Comparison of ENCODE assay signal across 8 cellular contexts in the genomic region with DNA sequence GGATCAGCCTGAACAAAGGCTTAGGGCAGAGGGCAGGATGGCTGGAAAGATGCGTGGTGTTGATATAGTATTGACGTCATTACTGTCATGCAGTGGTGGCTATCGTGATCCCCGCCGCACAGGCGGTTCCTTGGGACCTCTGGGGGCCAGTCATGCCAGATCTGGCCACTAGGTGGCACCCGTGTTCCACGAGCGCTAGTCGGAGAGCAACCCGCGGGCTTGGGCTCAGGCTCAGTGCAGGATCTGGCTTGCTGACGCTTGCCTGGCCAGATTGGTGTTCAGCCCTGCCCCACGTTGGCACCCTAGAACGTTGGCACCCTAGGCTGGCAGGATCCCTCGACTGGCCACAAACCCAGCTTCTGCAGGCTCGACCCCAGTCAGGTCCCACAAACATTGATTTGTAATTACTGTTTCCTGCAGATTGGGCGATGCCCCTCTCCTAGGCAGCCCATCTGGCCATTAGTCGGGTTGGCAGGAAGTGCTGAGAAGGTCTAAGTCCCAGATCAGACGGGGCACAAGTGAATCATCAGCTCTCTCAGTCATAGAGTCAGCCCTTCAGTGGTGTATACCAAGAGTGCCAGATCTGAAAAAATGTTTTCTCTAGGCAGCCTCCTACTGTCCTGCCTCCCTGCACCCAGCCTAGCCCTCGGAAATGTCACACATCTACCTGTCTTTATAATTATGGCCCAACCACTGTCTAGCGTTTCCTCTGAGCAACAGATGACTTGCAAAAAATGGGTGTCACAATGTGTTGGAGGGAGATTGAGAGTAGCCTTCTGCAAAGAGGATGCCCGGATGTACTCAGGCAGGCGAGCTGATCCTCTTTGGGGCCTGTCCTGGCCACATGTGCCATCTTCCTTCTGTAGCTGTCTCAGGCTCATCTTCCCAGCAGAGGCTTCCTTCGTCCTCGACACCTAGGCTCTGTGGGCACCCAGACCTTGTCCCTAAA.
A peak's percentile ranks its signal among the peaks of the same experiment; 100 is the strongest.
DNase-seq lines count a peak whose midpoint lies in the region; ATAC-seq and TF ChIP-seq lines count a peak whose summit lies in the region.

No MANE protein-coding gene starts in this region.

- no peak overlapping the region for H3K27ac Mint-ChIP-seq in activated T-helper 17 cell treated with anti-CD3 and anti-CD28 coated beads, Interleukin-2, amount 50 U/mL, for 72 hours

- no peaks in the 10 kb centered on the region for H3K9me3 Mint-ChIP-seq in activated T-helper 17 cell treated with anti-CD3 and anti-CD28 coated beads, Interleukin-2, amount 50 U/mL, for 72 hours

- TF ChIP-seq RAD21 in Ishikawa (IDR thresholded peaks at IDR 0.05; ENCODE audit: low read depth), result peak; percentile 93

- ATAC-seq in GM21717 (IDR thresholded peaks at IDR 0.05; ENCODE audit: unreplicated experiment), result peak; percentile 92
- ATAC-seq in activated T-helper 17 cell treated with anti-CD3 and anti-CD28 coated beads, Interleukin-2, amount 50 U/mL, for 72 hours (replicated peaks), result peak; percentile 91

- no peaks in the 10 kb centered on the region for H3K36me3 Mint-ChIP-seq in activated T-helper 17 cell treated with anti-CD3 and anti-CD28 coated beads, Interleukin-2, amount 50 U/mL, for 72 hours (ENCODE audit: low read depth)

- H3K9me3 ChIP-seq in osteoblast (ENCODE audit: low read depth, low read length) (no peaks in the 10 kb centered on the region), thyroid gland (no peaks in the 10 kb centered on the region)

- TF ChIP-seq CTCF in foreskin fibroblast (IDR thresholded peaks at IDR 0.05; ENCODE audit: low read depth, low read length) (peak; percentile 96), osteoblast (IDR thresholded peaks at IDR 0.05; ENCODE audit: extremely low read depth, low read depth, low read length) (peak; percentile 95), thyroid gland (IDR thresholded peaks at IDR 0.05) (peak; percentile 91 to 99 (median 97))

- peaks cover 8% of the 10 kb centered on the region for H3K27me3 Mint-ChIP-seq in activated T-helper 17 cell treated with anti-CD3 and anti-CD28 coated beads, Interleukin-2, amount 50 U/mL, for 72 hours

- 27 to 31% methylated on average over 25 of the region's 26 CpGs for WGBS in thyroid gland, 2 donors

- H3K4me1 Mint-ChIP-seq in activated T-helper 17 cell treated with anti-CD3 and anti-CD28 coated beads, Interleukin-2, amount 50 U/mL, for 72 hours, result no peaks in the 10 kb centered on the region

- H3K27me3 ChIP-seq in osteoblast (ENCODE audit: insufficient read depth, low read length) (no peaks in the 10 kb centered on the region), thyroid gland (no peaks in the 10 kb centered on the region)

- no peak for TF ChIP-seq EP300 in Ishikawa (IDR thresholded peaks at IDR 0.05; ENCODE audit: borderline replicate concordance)

- H3K4me1 ChIP-seq in osteoblast (ENCODE audit: insufficient read depth, low read length) (peaks cover 8% of the 10 kb centered on the region), thyroid gland (peaks cover 4 to 11% of the 10 kb centered on the region in 2 donors)

- H3K27ac ChIP-seq in osteoblast (ENCODE audit: low read depth, low read length), result peak overlapping the region; percentile 54
- no peak overlapping the region for H3K27ac ChIP-seq in thyroid gland

- H3K79me2 ChIP-seq in osteoblast (ENCODE audit: insufficient read depth, low read length), result no peaks in the 10 kb centered on the region

- no peak overlapping the region for H3K4me3 ChIP-seq in foreskin fibroblast (ENCODE audit: low read depth in 1 of 2, low read length in 2 of 2)
- H3K4me3 ChIP-seq in osteoblast (ENCODE audit: insufficient read depth, low read length), result peak overlapping the region; percentile 61
- H3K4me3 ChIP-seq in thyroid gland (replicated peaks in 1 of 3), result no peak overlapping the region

- no peak for TF ChIP-seq POLR2A in thyroid gland (IDR thresholded peaks at IDR 0.05)

- H3K36me3 ChIP-seq in osteoblast (ENCODE audit: insufficient read depth, low read length) (no peaks in the 10 kb centered on the region), thyroid gland (no peaks in the 10 kb centered on the region)

- H2AFZ ChIP-seq in osteoblast (ENCODE audit: low read length), result peak overlapping the region; percentile 88

- H4K20me1 ChIP-seq in osteoblast (ENCODE audit: insufficient read depth, low read length), result no peaks in the 10 kb centered on the region

- peak overlapping the region; percentile 90 for H3K4me2 ChIP-seq in osteoblast (ENCODE audit: insufficient read depth, low read length)

- DNase-seq in EL (peak; percentile 90), RPMI7951 (ENCODE audit: low read depth) (peak; percentile 73), foreskin fibroblast (peak; percentile 73 to 91), osteoblast (ENCODE audit: insufficient read length, low spot score, missing footprints) (peak; percentile 93), thyroid gland (peak; percentile 73 to 80)

- H3K4me3 Mint-ChIP-seq in activated T-helper 17 cell treated with anti-CD3 and anti-CD28 coated beads, Interleukin-2, amount 50 U/mL, for 72 hours, result peak overlapping the region; percentile 1

- intact Hi-C loops in thyroid gland (cut with DNase I), result loop anchor here (5.0 kb wide), 1 partner anchor 69 kb away; no protein-coding TSS in a partner anchor

TF ChIP-seq in Ishikawa, 13 proteins besides CTCF, POLR2A, EP300 and RAD21:
- TF ChIP-seq FOXM1 (IDR thresholded peaks at IDR 0.05; ENCODE audit: borderline replicate concordance, low read depth) (no peak), CREB1 (IDR thresholded peaks at IDR 0.05; ENCODE audit: low read depth) (no peak), TAF1 (IDR thresholded peaks at IDR 0.05; ENCODE audit: low read depth) (no peak), EGR1 (IDR thresholded peaks at IDR 0.05) (no peak), TCF12 (IDR thresholded peaks at IDR 0.05; ENCODE audit: low read depth) (no peak), YY1 (IDR thresholded peaks at IDR 0.05; ENCODE audit: low read depth) (no peak), NFIC (IDR thresholded peaks at IDR 0.05) (no peak), ZBTB7A (IDR thresholded peaks at IDR 0.05; ENCODE audit: low read depth) (no peak), TEAD4 (IDR thresholded peaks at IDR 0.05) (no peak), CEBPB (IDR thresholded peaks at IDR 0.05) (no peak)
- TF ChIP-seq, protein P1, sequence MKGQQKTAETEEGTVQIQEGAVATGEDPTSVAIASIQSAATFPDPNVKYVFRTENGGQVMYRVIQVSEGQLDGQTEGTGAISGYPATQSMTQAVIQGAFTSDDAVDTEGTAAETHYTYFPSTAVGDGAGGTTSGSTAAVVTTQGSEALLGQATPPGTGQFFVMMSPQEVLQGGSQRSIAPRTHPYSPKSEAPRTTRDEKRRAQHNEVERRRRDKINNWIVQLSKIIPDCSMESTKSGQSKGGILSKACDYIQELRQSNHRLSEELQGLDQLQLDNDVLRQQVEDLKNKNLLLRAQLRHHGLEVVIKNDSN (IDR thresholded peaks at IDR 0.05), result no peak
- TF ChIP-seq, protein P2, sequence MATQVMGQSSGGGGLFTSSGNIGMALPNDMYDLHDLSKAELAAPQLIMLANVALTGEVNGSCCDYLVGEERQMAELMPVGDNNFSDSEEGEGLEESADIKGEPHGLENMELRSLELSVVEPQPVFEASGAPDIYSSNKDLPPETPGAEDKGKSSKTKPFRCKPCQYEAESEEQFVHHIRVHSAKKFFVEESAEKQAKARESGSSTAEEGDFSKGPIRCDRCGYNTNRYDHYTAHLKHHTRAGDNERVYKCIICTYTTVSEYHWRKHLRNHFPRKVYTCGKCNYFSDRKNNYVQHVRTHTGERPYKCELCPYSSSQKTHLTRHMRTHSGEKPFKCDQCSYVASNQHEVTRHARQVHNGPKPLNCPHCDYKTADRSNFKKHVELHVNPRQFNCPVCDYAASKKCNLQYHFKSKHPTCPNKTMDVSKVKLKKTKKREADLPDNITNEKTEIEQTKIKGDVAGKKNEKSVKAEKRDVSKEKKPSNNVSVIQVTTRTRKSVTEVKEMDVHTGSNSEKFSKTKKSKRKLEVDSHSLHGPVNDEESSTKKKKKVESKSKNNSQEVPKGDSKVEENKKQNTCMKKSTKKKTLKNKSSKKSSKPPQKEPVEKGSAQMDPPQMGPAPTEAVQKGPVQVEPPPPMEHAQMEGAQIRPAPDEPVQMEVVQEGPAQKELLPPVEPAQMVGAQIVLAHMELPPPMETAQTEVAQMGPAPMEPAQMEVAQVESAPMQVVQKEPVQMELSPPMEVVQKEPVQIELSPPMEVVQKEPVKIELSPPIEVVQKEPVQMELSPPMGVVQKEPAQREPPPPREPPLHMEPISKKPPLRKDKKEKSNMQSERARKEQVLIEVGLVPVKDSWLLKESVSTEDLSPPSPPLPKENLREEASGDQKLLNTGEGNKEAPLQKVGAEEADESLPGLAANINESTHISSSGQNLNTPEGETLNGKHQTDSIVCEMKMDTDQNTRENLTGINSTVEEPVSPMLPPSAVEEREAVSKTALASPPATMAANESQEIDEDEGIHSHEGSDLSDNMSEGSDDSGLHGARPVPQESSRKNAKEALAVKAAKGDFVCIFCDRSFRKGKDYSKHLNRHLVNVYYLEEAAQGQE (IDR thresholded peaks at IDR 0.05; ENCODE audit: low read depth), result no peak
- TF ChIP-seq, protein P3, sequence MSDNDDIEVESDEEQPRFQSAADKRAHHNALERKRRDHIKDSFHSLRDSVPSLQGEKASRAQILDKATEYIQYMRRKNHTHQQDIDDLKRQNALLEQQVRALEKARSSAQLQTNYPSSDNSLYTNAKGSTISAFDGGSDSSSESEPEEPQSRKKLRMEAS (IDR thresholded peaks at IDR 0.05), result no peak
